Comparison of ENCODE assay signal across 1 cellular context in the genomic region with DNA sequence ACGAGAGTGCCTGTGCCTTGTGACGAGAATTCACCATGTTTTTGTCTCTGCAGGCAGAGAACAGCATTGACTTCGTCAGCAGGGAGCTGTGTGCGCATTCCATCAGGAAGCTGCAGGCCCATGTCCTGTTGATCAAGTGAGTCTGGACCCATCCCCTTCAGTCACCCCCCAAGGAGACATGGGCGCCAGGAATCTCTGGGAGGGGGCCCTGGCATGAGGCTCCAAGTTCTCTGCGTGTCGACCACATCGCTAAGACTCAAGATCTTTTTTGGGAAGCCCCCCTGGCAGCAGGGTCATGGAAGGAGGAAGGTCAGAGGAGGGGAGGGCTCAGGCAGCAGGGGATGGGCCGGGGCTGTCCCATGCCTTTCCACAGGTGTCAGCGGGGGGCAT. TPM values are rescaled to one million over a fixed set of nuclear protein-coding genes. Genes with fewer than 3 reads are reported as not detected.
"Had no signal": no experiment of that assay in that cellular context is flagged by ENCODE, and none has a peak within 500 bp of the region (broad histone marks: within the 10 kb centered on the region; RNA-seq: fewer than 3 reads in every experiment).

No MANE protein-coding gene starts in this region.

RNA-seq across cellular contexts. Expression of a gene that starts 44.8 kb away (rescaled TPM):
- total RNA-seq: natural killer cell treated with Interleukin-12 subunit alpha and Interleukin-12 subunit beta and Interleukin-15 and Interleukin-18, amount 100 ng/mL, for 72 hours had no signal
